Comparison of ENCODE assay signal across 1 cellular context in the genomic region with DNA sequence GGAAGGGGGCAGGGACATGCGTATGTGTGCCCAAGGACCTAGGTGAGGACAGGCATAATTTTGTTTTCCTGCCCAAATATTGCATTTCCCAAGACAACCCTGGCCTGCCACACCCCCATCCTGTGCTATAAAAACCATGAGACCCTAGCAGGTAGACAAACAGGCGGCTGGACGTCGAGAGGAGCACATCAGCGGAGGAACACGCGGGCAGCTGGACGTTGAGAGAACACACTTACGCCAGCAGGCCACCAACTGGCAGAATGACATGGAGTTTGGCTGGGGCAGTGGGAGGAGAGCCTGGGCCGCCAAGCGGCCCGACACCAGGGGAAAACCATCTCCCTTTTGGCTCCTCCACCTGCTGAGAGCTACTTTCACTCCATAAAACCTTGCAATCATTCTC.
A peak's percentile ranks its signal among the peaks of the same experiment; 100 is the strongest.
TF ChIP-seq lines count a peak whose summit lies in the region.

No MANE protein-coding gene starts in this region.

TF ChIP-seq in HepG2, 621 proteins besides CTCF, POLR2A, EP300 and RAD21:
- TF ChIP-seq, protein P1, sequence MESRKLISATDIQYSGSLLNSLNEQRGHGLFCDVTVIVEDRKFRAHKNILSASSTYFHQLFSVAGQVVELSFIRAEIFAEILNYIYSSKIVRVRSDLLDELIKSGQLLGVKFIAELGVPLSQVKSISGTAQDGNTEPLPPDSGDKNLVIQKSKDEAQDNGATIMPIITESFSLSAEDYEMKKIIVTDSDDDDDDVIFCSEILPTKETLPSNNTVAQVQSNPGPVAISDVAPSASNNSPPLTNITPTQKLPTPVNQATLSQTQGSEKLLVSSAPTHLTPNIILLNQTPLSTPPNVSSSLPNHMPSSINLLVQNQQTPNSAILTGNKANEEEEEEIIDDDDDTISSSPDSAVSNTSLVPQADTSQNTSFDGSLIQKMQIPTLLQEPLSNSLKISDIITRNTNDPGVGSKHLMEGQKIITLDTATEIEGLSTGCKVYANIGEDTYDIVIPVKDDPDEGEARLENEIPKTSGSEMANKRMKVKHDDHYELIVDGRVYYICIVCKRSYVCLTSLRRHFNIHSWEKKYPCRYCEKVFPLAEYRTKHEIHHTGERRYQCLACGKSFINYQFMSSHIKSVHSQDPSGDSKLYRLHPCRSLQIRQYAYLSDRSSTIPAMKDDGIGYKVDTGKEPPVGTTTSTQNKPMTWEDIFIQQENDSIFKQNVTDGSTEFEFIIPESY (CRISPR knock-in tag; IDR thresholded peaks at IDR 0.05), result 0 out of 2 replicates have a peak, but pooled peaks have one; percentile 22
- no peak for TF ChIP-seq ZNF746 (CRISPR knock-in tag; IDR thresholded peaks at IDR 0.05)
